In genomic region chr15:61169904-61170695, GRCh38 we compare ENCODE assay signal across 10 cellular contexts. TPM values are rescaled to one million over a fixed set of nuclear protein-coding genes. Genes with fewer than 3 reads are reported as not detected.
DNase-seq lines count a peak whose midpoint lies in the region; ATAC-seq and TF ChIP-seq lines count a peak whose summit lies in the region.
"Had no signal": no experiment of that assay in that cellular context is flagged by ENCODE, and none has a peak within 500 bp of the region (broad histone marks: within the 10 kb centered on the region; RNA-seq: fewer than 3 reads in every experiment).

No MANE protein-coding gene starts in this region.

- H3K4me1 Mint-ChIP-seq in activated CD4-positive, alpha-beta T cell treated with anti-CD3 and anti-CD28 coated beads for 36 hours: peaks cover 17% of the 10 kb centered on the region
- H3K4me1 Mint-ChIP-seq in activated CD4-positive, alpha-beta memory T cell treated with anti-CD3 and anti-CD28 coated beads for 36 hours (ENCODE audit: low read depth): peaks cover 18% of the 10 kb centered on the region
- peaks cover 3% of the 10 kb centered on the region for H3K4me1 Mint-ChIP-seq in osteocyte (ENCODE audit: unreplicated experiment)

- intact Hi-C loops in activated CD4-positive, alpha-beta T cell treated with anti-CD3 and anti-CD28 coated beads for 36 hours (cut with DNase I, micrococcal nuclease): no loop called here
- intact Hi-C loops in activated CD4-positive, alpha-beta memory T cell treated with anti-CD3 and anti-CD28 coated beads for 36 hours (cut with micrococcal nuclease): no loop called here

- no peaks in the 10 kb centered on the region for H3K36me3 ChIP-seq in osteoblast (ENCODE audit: insufficient read depth, low read length)
- H3K36me3 ChIP-seq: heart left ventricle, upper lobe of left lung had no signal

- H3K4me2 ChIP-seq in osteoblast (ENCODE audit: insufficient read depth, low read length): no peak overlapping the region

- CTCF ChIA-PET in activated CD4-positive, alpha-beta T cell treated with anti-CD3 and anti-CD28 coated beads for 36 hours (lab: Charles Lee): interaction anchor here (0.6 to 2.6 kb wide), 9 partner anchors 9 to 833 kb away, joined by 3 to 20 read pairs (median 3); no protein-coding TSS in a partner anchor
- CTCF ChIA-PET in activated CD4-positive, alpha-beta memory T cell treated with anti-CD3 and anti-CD28 coated beads for 36 hours (lab: Charles Lee): interaction anchor here (0.6 to 2.8 kb wide), 3 partner anchors 237 to 1898 kb away, joined by 3 to 26 read pairs (median 3); no protein-coding TSS in a partner anchor

- H3K4me3 ChIP-seq in osteoblast (ENCODE audit: insufficient read depth, low read length): no peak overlapping the region
- H3K4me3 ChIP-seq: heart left ventricle, upper lobe of left lung had no signal

- H3K9me3 ChIP-seq in osteoblast (ENCODE audit: low read depth, low read length): no peaks in the 10 kb centered on the region
- H3K9me3 ChIP-seq: upper lobe of left lung had no signal

- in situ Hi-C loops in GM13977 (cut with MboI; ENCODE audit: low pct_unique_long_range_greater_than_20kb, low sequenced_read_pairs, unreplicated experiment): loop anchor here (10.0 kb wide), 1 partner anchor 665 kb away; no protein-coding TSS in a partner anchor

- peak; percentile 45 for DNase-seq in activated CD4-positive, alpha-beta T cell treated with anti-CD3 and anti-CD28 coated beads for 36 hours
- DNase-seq in activated CD4-positive, alpha-beta T cell treated with anti-CD3 and anti-CD28 coated beads, Interleukin-2, amount 50 U/mL, for 1 hour: no peak
- peak; percentile 48 for DNase-seq in activated CD4-positive, alpha-beta memory T cell treated with anti-CD3 and anti-CD28 coated beads for 36 hours
- DNase-seq in osteoblast (ENCODE audit: insufficient read length, low spot score, missing footprints) (peak; percentile 3), GM13977 (ENCODE audit: low spot score) (no peak), osteocyte (ENCODE audit: extremely low spot score, unreplicated experiment) (no peak)
- DNase-seq: heart left ventricle, upper lobe of left lung had no signal

- peaks cover 4% of the 10 kb centered on the region for H4K20me1 ChIP-seq in osteoblast (ENCODE audit: insufficient read depth, low read length)

- peak overlapping the region; percentile 44 for H3K27ac Mint-ChIP-seq in activated CD4-positive, alpha-beta T cell treated with anti-CD3 and anti-CD28 coated beads for 36 hours
- H3K27ac Mint-ChIP-seq in activated CD4-positive, alpha-beta memory T cell treated with anti-CD3 and anti-CD28 coated beads for 36 hours: peak overlapping the region; percentile 0
- no peak overlapping the region for H3K27ac Mint-ChIP-seq in osteocyte (ENCODE audit: unreplicated experiment)

- no peak overlapping the region for H2AFZ ChIP-seq in osteoblast (ENCODE audit: low read length)

- H3K9me3 Mint-ChIP-seq in activated CD4-positive, alpha-beta T cell treated with anti-CD3 and anti-CD28 coated beads for 36 hours (ENCODE audit: low read depth): no peaks in the 10 kb centered on the region
- H3K9me3 Mint-ChIP-seq in activated CD4-positive, alpha-beta memory T cell treated with anti-CD3 and anti-CD28 coated beads for 36 hours: peaks cover 4% of the 10 kb centered on the region
- H3K9me3 Mint-ChIP-seq in osteocyte (ENCODE audit: unreplicated experiment): peaks cover 3% of the 10 kb centered on the region

- peak; percentile 89 for ATAC-seq in activated CD4-positive, alpha-beta T cell treated with anti-CD3 and anti-CD28 coated beads for 36 hours
- ATAC-seq in HG03342 (IDR thresholded peaks at IDR 0.05; ENCODE audit: unreplicated experiment) (peak; percentile 63), HG03460 (IDR thresholded peaks at IDR 0.05; ENCODE audit: unreplicated experiment) (no peak)
- ATAC-seq: heart left ventricle had no signal

- POLR2A ChIA-PET in activated CD4-positive, alpha-beta T cell treated with anti-CD3 and anti-CD28 coated beads for 36 hours (lab: Charles Lee): interaction anchor here (0.6 to 1.2 kb wide), 2 partner anchors 101 to 130 kb away, joined by 3 to 5 read pairs; no protein-coding TSS in a partner anchor
- POLR2A ChIA-PET in activated CD4-positive, alpha-beta memory T cell treated with anti-CD3 and anti-CD28 coated beads for 36 hours (lab: Charles Lee): interaction anchor here (0.6 kb wide), 1 partner anchor 526 kb away, joined by 3 read pairs; no protein-coding TSS in a partner anchor

- H3K27me3 ChIP-seq in osteoblast (ENCODE audit: insufficient read depth, low read length): no peaks in the 10 kb centered on the region
- H3K27me3 ChIP-seq: heart left ventricle, upper lobe of left lung had no signal

- H3K36me3 Mint-ChIP-seq in activated CD4-positive, alpha-beta T cell treated with anti-CD3 and anti-CD28 coated beads for 36 hours (ENCODE audit: low read depth): no peaks in the 10 kb centered on the region
- H3K36me3 Mint-ChIP-seq in activated CD4-positive, alpha-beta memory T cell treated with anti-CD3 and anti-CD28 coated beads for 36 hours: no peaks in the 10 kb centered on the region
- H3K36me3 Mint-ChIP-seq in osteocyte (ENCODE audit: unreplicated experiment): peaks cover 2% of the 10 kb centered on the region

- no peaks in the 10 kb centered on the region for H3K4me1 ChIP-seq in osteoblast (ENCODE audit: insufficient read depth, low read length)

- no peak overlapping the region for H3K4me3 Mint-ChIP-seq in activated CD4-positive, alpha-beta T cell treated with anti-CD3 and anti-CD28 coated beads for 36 hours
- H3K4me3 Mint-ChIP-seq in activated CD4-positive, alpha-beta memory T cell treated with anti-CD3 and anti-CD28 coated beads for 36 hours: no peak overlapping the region
- no peak overlapping the region for H3K4me3 Mint-ChIP-seq in osteocyte (ENCODE audit: unreplicated experiment)

- H3K27ac ChIP-seq in osteoblast (ENCODE audit: low read depth, low read length): no peak overlapping the region
- H3K27ac ChIP-seq: heart left ventricle, upper lobe of left lung had no signal

- no peaks in the 10 kb centered on the region for H3K79me2 ChIP-seq in osteoblast (ENCODE audit: insufficient read depth, low read length)

- TF ChIP-seq CTCF in osteoblast (IDR thresholded peaks at IDR 0.05; ENCODE audit: extremely low read depth, low read depth, low read length): no peak
- no peak for TF ChIP-seq CTCF in GM13977 (IDR thresholded peaks at IDR 0.05; ENCODE audit: extremely low read depth, insufficient read depth, missing control alignments)
- no peak for TF ChIP-seq CTCF in osteocyte (IDR thresholded peaks at IDR 0.05)

- H3K27me3 Mint-ChIP-seq in activated CD4-positive, alpha-beta T cell treated with anti-CD3 and anti-CD28 coated beads for 36 hours: peaks cover 9% of the 10 kb centered on the region
- peaks cover 6% of the 10 kb centered on the region for H3K27me3 Mint-ChIP-seq in activated CD4-positive, alpha-beta memory T cell treated with anti-CD3 and anti-CD28 coated beads for 36 hours
- peaks cover under 1% of the 10 kb centered on the region for H3K27me3 Mint-ChIP-seq in osteocyte (ENCODE audit: unreplicated experiment)

RNA-seq across cellular contexts. Expression of gene RORA, which starts 59.0 kb away (rescaled TPM):
- total RNA-seq in activated CD4-positive, alpha-beta T cell treated with anti-CD3 and anti-CD28 coated beads for 36 hours: 10 to 100 TPM; 22.2 to 27.7 TPM
- 10 to 100 TPM; 37.3 to 37.9 TPM for total RNA-seq in activated CD4-positive, alpha-beta memory T cell treated with anti-CD3 and anti-CD28 coated beads for 36 hours
- total RNA-seq in osteoblast: 24.6 and 29.5 TPM in 2 replicates
- 34.9 and 36.0 TPM in 2 replicates for total RNA-seq in osteocyte

Comparison
In these comparisons a context has a peak if more than half of its experiments do, and no peak if none do; other contexts are left out.
1. DNase-seq: peak in activated CD4-positive, alpha-beta T cell treated with anti-CD3 and anti-CD28 coated beads for 36 hours (single experiment), activated CD4-positive, alpha-beta memory T cell treated with anti-CD3 and anti-CD28 coated beads for 36 hours (single experiment) and osteoblast (single experiment); none in activated CD4-positive, alpha-beta T cell treated with anti-CD3 and anti-CD28 coated beads, Interleukin-2, amount 50 U/mL, for 1 hour (single experiment), GM13977 (single experiment) and osteocyte (single experiment).